ENCODE assay signal across 21 cellular contexts in the genomic region with DNA sequence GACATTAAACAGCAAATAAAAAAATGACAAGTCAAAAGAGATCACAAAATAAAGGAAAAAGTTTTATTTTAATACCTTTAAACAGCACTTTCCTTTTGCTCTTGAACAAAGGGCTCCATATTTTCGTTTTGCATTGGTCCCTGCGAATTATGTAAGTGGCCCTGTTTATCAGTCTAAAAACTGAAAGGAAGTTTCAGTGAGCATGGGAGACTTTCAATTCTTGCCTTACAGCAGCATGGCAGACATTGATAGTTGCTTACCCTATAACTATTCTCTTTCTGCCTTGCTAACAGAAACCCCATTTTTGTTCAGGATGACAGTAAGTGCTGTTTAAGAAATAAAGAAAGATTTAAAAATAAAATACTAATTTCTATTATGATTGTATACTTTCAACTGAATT. TPM values are rescaled to one million over a fixed set of nuclear protein-coding genes. Genes with fewer than 3 reads are reported as not detected.
DNase-seq lines count a peak whose midpoint lies in the region; ATAC-seq and TF ChIP-seq lines count a peak whose summit lies in the region.
"Had no signal": no experiment of that assay in that cellular context is flagged by ENCODE, and none has a peak within 500 bp of the region (broad histone marks: within the 10 kb centered on the region; RNA-seq: fewer than 3 reads in every experiment).

No MANE protein-coding gene starts in this region.

- H3K27ac ChIP-seq in right atrium auricular region (no peak overlapping the region), spleen (no peak overlapping the region)
- H3K27ac ChIP-seq: GM23248, SK-N-MC had no signal

- H3K36me3 ChIP-seq in right atrium auricular region (no peaks in the 10 kb centered on the region), spleen (no peaks in the 10 kb centered on the region)

- 25 to 47% (median 33%) methylated on average over 2 of the region's 2 CpGs for WGBS in spleen, 5 donors

- no peaks in the 10 kb centered on the region for H3K9me3 ChIP-seq in right atrium auricular region
- no peaks in the 10 kb centered on the region for H3K9me3 ChIP-seq in spleen

- TF ChIP-seq CTCF in right atrium auricular region (IDR thresholded peaks at IDR 0.05) (no peak), spleen (IDR thresholded peaks at IDR 0.05 in 8 of 11, conservative IDR thresholded peaks at IDR 0.05 in 3 of 11) (no peak)

- H3K4me1 ChIP-seq in right atrium auricular region (peaks cover 0 to 7% of the 10 kb centered on the region in 2 donors), spleen (peaks cover 0 to 16% (median 11%) of the 10 kb centered on the region in 6 donors)

- H3K4me3 ChIP-seq in right atrium auricular region = no peak overlapping the region
- H3K4me3 ChIP-seq in spleen = no peak overlapping the region
- H3K4me3 ChIP-seq: GM23248, SK-N-MC had no signal

- no peaks in the 10 kb centered on the region for H3K36me3 Mint-ChIP-seq in activated CD4-positive, alpha-beta memory T cell treated with anti-CD3 and anti-CD28 coated beads for 36 hours

- POLR2A ChIA-PET in activated CD4-positive, alpha-beta memory T cell treated with anti-CD3 and anti-CD28 coated beads for 36 hours (lab: Charles Lee) = no interaction called here

- no peaks in the 10 kb centered on the region for H3K9me3 Mint-ChIP-seq in activated CD4-positive, alpha-beta memory T cell treated with anti-CD3 and anti-CD28 coated beads for 36 hours
- H3K9me3 Mint-ChIP-seq: CD4-positive, alpha-beta memory T cell; H9 had no signal

- intact Hi-C loops in activated CD4-positive, alpha-beta memory T cell treated with anti-CD3 and anti-CD28 coated beads for 36 hours (cut with micrococcal nuclease) = no loop called here
- intact Hi-C loops in spleen (cut with DNase I; ENCODE audit: low total_unique reads) = loop anchor here (10.0 kb wide), 1 partner anchor 324 kb away; no protein-coding TSS in a partner anchor

- no peaks in the 10 kb centered on the region for H3K27me3 ChIP-seq in right atrium auricular region
- H3K27me3 ChIP-seq in spleen (replicated peaks in 1 of 7) = no peaks in the 10 kb centered on the region

- TF ChIP-seq POLR2A in spleen (IDR thresholded peaks at IDR 0.05) = no peak

- no peak overlapping the region for H3K27ac Mint-ChIP-seq in activated CD4-positive, alpha-beta memory T cell treated with anti-CD3 and anti-CD28 coated beads for 36 hours
- H3K27ac Mint-ChIP-seq: CD4-positive, alpha-beta memory T cell; H9 had no signal

- CTCF ChIA-PET in activated CD4-positive, alpha-beta memory T cell treated with anti-CD3 and anti-CD28 coated beads for 36 hours (lab: Charles Lee) = no interaction called here

- peaks cover 16% of the 10 kb centered on the region for H3K4me1 Mint-ChIP-seq in activated CD4-positive, alpha-beta memory T cell treated with anti-CD3 and anti-CD28 coated beads for 36 hours (ENCODE audit: low read depth)

- no peak for DNase-seq in activated effector memory CD4-positive, alpha-beta T cell treated with Interleukin-2 at 50 U/mL for 16 hours
- DNase-seq in right atrium auricular region (ENCODE audit: low spot score) (no peak), spleen (no peak)
- DNase-seq in activated CD4-positive, alpha-beta memory T cell treated with anti-CD3 and anti-CD28 coated beads for 36 hours = no peak
- DNase-seq: C1 segment of cervical spinal cord; CD4-positive, alpha-beta memory T cell; COR-L47; GM23248; H9; IMR-90; KG1; NCI-H1048; NCI-H1417; NCI-H1694 treated with DMSO at 0.1 percent for 48 hours; NCI-H2081; NCI-H2227 treated with DMSO at 0.1 percent for 48 hours; SIG-M5 had no signal

- no peak overlapping the region for H3K4me3 Mint-ChIP-seq in activated CD4-positive, alpha-beta memory T cell treated with anti-CD3 and anti-CD28 coated beads for 36 hours
- H3K4me3 Mint-ChIP-seq: CD4-positive, alpha-beta memory T cell; H9 had no signal

- H3K27me3 Mint-ChIP-seq in activated CD4-positive, alpha-beta memory T cell treated with anti-CD3 and anti-CD28 coated beads for 36 hours = no peaks in the 10 kb centered on the region

- ATAC-seq in GM18867 (IDR thresholded peaks at IDR 0.05; ENCODE audit: unreplicated experiment) (peak; percentile 41), GM21526 (IDR thresholded peaks at IDR 0.05; ENCODE audit: low FRiP score, unreplicated experiment) (peak; percentile 57), HG02642 (IDR thresholded peaks at IDR 0.05; ENCODE audit: poor library complexity, unreplicated experiment) (peak; percentile 33)

RNA-seq across cellular contexts. Expression of a gene that starts 5.2 kb away (rescaled TPM):
- total RNA-seq in right atrium auricular region = 10 to 100 TPM; 51.5 to 66.1 TPM
- total RNA-seq in activated CD4-positive, alpha-beta memory T cell treated with anti-CD3 and anti-CD28 coated beads for 36 hours = 10 to 100 TPM; 64.3 to 65.3 TPM
- total RNA-seq in spleen = 100 to 1,000 TPM in 3 of 7 donors, 10 to 100 TPM in 4; 82.7 to 122 (median 88.9) TPM
- 10 to 100 TPM; 20.2 to 35.3 (median 27.3) TPM for polyA plus RNA-seq in spleen
